Comparison of ENCODE assay signal across 1 cellular context in the genomic region with DNA sequence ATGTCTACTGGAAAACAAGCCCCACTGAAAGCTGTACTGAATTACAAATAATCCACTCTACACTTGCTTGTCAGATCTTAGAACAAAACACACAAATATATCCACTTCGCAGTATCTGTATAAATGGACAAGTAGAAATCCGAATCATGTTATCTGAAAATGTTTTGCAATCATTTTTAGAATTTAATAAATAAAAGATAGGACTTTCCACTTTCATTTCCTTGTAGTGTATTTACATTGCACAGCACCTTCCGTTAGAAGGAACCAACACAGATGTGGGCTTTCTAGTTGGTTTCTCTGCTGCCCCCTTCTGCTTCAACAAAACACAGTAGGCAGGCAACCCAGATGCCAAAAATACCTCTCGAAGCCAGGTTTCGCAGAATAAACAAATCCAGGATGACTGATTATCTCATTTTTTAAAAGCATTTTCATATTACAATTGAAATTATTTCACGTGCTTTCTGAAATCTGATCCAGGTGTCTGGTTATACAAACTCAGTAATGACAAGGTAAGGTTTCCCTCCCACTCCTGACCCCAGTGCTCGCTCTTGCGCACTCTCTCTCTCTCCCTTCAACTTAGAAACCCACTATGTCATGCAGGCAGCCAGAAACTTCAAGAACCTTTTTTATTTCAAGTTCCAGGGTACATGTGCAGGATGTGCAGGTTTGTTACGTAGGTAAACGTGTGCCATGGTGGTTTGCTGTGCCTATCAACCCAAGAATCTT.
TF ChIP-seq lines count a peak whose summit lies in the region.

No MANE protein-coding gene starts in this region.

TF ChIP-seq in SK-N-SH, 30 proteins besides CTCF, POLR2A, EP300 and RAD21 (continued from another document):
- TF ChIP-seq, protein P1, sequence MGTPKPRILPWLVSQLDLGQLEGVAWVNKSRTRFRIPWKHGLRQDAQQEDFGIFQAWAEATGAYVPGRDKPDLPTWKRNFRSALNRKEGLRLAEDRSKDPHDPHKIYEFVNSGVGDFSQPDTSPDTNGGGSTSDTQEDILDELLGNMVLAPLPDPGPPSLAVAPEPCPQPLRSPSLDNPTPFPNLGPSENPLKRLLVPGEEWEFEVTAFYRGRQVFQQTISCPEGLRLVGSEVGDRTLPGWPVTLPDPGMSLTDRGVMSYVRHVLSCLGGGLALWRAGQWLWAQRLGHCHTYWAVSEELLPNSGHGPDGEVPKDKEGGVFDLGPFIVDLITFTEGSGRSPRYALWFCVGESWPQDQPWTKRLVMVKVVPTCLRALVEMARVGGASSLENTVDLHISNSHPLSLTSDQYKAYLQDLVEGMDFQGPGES (IDR thresholded peaks at IDR 0.05; ENCODE audit: low read depth, low read length) = no peak
- TF ChIP-seq SMC3 (IDR thresholded peaks at IDR 0.05; ENCODE audit: low read depth, low read length) (peak; percentile 75), FOSL2 (IDR thresholded peaks at IDR 0.05; ENCODE audit: borderline replicate concordance, low read depth) (no peak), TAF1 (IDR thresholded peaks at IDR 0.05; ENCODE audit: borderline replicate concordance, low read depth, low read length) (no peak), MXI1 (IDR thresholded peaks at IDR 0.05; ENCODE audit: low read depth, low read length) (no peak), RFX5 (IDR thresholded peaks at IDR 0.05; ENCODE audit: low read length) (no peak), EZH2phosphoT487 (IDR thresholded peaks at IDR 0.05; ENCODE audit: borderline replicate concordance, low read depth) (no peak), RXRA (IDR thresholded peaks at IDR 0.05; ENCODE audit: borderline replicate concordance, low read depth) (no peak), GATA2 (CRISPR knock-in tag; IDR thresholded peaks at IDR 0.05) (0 out of 2 replicates have a peak, but pooled peaks have one; percentile 4), ELF1 (IDR thresholded peaks at IDR 0.05) (no peak), JUND (IDR thresholded peaks at IDR 0.05) (no peak), GABPA (IDR thresholded peaks at IDR 0.05; ENCODE audit: low read depth) (no peak), FOXJ3 (CRISPR knock-in tag; IDR thresholded peaks at IDR 0.05) (no peak), NRF1 (IDR thresholded peaks at IDR 0.05; ENCODE audit: low read depth, low read length) (no peak), MEF2A (IDR thresholded peaks at IDR 0.05; ENCODE audit: borderline replicate concordance, low read depth) (no peak), NFIC (IDR thresholded peaks at IDR 0.05; ENCODE audit: borderline replicate concordance) (no peak), TCF12 (IDR thresholded peaks at IDR 0.05) (peak; percentile 36; the same call in 1 of the 2 replicates), SIN3A (IDR thresholded peaks at IDR 0.05; ENCODE audit: borderline replicate concordance, low read depth, low read length) (no peak)
- TF ChIP-seq, protein P2, sequence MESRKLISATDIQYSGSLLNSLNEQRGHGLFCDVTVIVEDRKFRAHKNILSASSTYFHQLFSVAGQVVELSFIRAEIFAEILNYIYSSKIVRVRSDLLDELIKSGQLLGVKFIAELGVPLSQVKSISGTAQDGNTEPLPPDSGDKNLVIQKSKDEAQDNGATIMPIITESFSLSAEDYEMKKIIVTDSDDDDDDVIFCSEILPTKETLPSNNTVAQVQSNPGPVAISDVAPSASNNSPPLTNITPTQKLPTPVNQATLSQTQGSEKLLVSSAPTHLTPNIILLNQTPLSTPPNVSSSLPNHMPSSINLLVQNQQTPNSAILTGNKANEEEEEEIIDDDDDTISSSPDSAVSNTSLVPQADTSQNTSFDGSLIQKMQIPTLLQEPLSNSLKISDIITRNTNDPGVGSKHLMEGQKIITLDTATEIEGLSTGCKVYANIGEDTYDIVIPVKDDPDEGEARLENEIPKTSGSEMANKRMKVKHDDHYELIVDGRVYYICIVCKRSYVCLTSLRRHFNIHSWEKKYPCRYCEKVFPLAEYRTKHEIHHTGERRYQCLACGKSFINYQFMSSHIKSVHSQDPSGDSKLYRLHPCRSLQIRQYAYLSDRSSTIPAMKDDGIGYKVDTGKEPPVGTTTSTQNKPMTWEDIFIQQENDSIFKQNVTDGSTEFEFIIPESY (IDR thresholded peaks at IDR 0.05; ENCODE audit: borderline replicate concordance, low read depth) = no peak
- TF ChIP-seq, protein P3, sequence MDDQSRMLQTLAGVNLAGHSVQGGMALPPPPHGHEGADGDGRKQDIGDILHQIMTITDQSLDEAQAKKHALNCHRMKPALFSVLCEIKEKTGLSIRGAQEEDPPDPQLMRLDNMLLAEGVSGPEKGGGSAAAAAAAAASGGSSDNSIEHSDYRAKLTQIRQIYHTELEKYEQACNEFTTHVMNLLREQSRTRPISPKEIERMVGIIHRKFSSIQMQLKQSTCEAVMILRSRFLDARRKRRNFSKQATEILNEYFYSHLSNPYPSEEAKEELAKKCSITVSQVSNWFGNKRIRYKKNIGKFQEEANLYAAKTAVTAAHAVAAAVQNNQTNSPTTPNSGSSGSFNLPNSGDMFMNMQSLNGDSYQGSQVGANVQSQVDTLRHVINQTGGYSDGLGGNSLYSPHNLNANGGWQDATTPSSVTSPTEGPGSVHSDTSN (IDR thresholded peaks at IDR 0.05) = no peak
- TF ChIP-seq, protein P4, sequence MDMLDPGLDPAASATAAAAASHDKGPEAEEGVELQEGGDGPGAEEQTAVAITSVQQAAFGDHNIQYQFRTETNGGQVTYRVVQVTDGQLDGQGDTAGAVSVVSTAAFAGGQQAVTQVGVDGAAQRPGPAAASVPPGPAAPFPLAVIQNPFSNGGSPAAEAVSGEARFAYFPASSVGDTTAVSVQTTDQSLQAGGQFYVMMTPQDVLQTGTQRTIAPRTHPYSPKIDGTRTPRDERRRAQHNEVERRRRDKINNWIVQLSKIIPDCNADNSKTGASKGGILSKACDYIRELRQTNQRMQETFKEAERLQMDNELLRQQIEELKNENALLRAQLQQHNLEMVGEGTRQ (IDR thresholded peaks at IDR 0.05; ENCODE audit: borderline replicate concordance, low read depth, low read length) = no peak
